In the genomic region with DNA sequence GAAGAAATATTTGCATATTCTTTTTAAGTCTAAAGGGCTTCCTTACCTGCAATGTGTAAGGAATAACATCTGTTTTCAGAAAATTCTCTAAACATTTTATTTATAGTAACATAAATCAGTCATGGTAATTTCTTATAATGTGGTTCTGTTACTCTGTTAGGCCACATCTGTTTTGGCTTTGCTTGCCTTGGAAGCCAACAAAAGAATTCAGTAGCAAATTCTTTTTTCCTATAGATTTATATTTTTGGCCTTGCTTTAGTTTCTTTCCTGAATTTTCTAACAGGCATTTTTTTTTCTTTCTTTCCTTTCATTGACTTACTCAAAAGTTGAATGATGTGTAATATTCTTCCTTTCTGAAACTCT, we compare ENCODE assay signal across 23 cellular contexts.
DNase-seq lines count a peak whose midpoint lies in the region; ATAC-seq, FAIRE-seq and TF ChIP-seq lines count a peak whose summit lies in the region.
"Had no signal": no experiment of that assay in that cellular context is flagged by ENCODE, and none has a peak within 500 bp of the region (broad histone marks: within the 10 kb centered on the region; RNA-seq: fewer than 3 reads in every experiment).

No MANE protein-coding gene starts in this region.

- FAIRE-seq in HepG2 (lab: Jason Lieb, UNC), result no peak

- peaks cover 18% of the 10 kb centered on the region for H3K4me1 ChIP-seq in cardiac muscle cell (ENCODE audit: low read depth)
- peaks cover 32% of the 10 kb centered on the region for H3K4me1 ChIP-seq in PC-9 (replicated peaks; ENCODE audit: insufficient read depth)
- peaks cover 97% of the 10 kb centered on the region for H3K4me1 ChIP-seq in HepG2 (ENCODE audit: insufficient read depth, low read length)
- H3K4me1 ChIP-seq in smooth muscle cell (ENCODE audit: low read depth), result peaks cover 10% of the 10 kb centered on the region

- no peak overlapping the region for H3K27ac Mint-ChIP-seq in T-cell
- H3K27ac Mint-ChIP-seq: activated naive CD4-positive, alpha-beta T cell treated with anti-CD3 and anti-CD28 coated beads for 36 hours had no signal

- no peak overlapping the region for H3K4me3 ChIP-seq in cardiac muscle cell
- H3K4me3 ChIP-seq in PC-9, result no peak overlapping the region
- H3K4me3 ChIP-seq in HepG2 (replicated peaks in 1 of 3; ENCODE audit: insufficient read depth in 1 of 3, low read depth in 2 of 3, low read length in 3 of 3), result no peak overlapping the region
- no peak overlapping the region for H3K4me3 ChIP-seq in smooth muscle cell

- H4K20me1 ChIP-seq in PC-9 (ENCODE audit: insufficient read depth) (peaks cover 22% of the 10 kb centered on the region), HepG2 (ENCODE audit: insufficient read depth, low read length) (no peaks in the 10 kb centered on the region), smooth muscle cell (ENCODE audit: low read depth) (peaks cover 12% of the 10 kb centered on the region)

- intact Hi-C loops in Right ventricle myocardium inferior (cut with DNase I) (no loop called here), PC-9 (cut with micrococcal nuclease; ENCODE audit: unreplicated experiment) (no loop called here), HepG2 (cut with micrococcal nuclease; ENCODE audit: unreplicated experiment) (no loop called here)

- H3K36me3 ChIP-seq in cardiac muscle cell, result no peaks in the 10 kb centered on the region
- H3K36me3 ChIP-seq in PC-9 (ENCODE audit: low read depth), result no peaks in the 10 kb centered on the region
- no peaks in the 10 kb centered on the region for H3K36me3 ChIP-seq in HepG2 (replicated peaks in 1 of 2; ENCODE audit: control insufficient read depth in 1 of 2, insufficient read depth in 2 of 2, low read length in 2 of 2)
- H3K36me3 ChIP-seq in smooth muscle cell (ENCODE audit: low read depth), result no peaks in the 10 kb centered on the region

- no peak for TF ChIP-seq RAD21 in HepG2 (CRISPR knock-in tag; IDR thresholded peaks at IDR 0.05)

- H3K4me1 Mint-ChIP-seq in T-cell, result peaks cover 17 to 23% (median 19%) of the 10 kb centered on the region in 3 donors

- POLR2A ChIA-PET in PC-9 (lab: Charles Lee; ENCODE audit: unreplicated experiment) (no interaction called here), HepG2 (lab: Yijun Ruan, JAX) (interaction anchor here (0.7 to 1.1 kb wide), 2 partner anchors 40 to 461 kb away, joined by 3 read pairs; no protein-coding TSS in a partner anchor), T-cell (lab: Charles Lee) (no interaction called here)

- H3K4me2 ChIP-seq in PC-9 (0 out of 2 replicates have a peak overlapping the region, but pooled peaks have one; percentile 57), HepG2 (ENCODE audit: low read depth, low read length) (peak overlapping the region; percentile 53), smooth muscle cell (no peak overlapping the region)

- H3K9me3 ChIP-seq in cardiac muscle cell (ENCODE audit: low read depth) (no peaks in the 10 kb centered on the region), PC-9 (ENCODE audit: insufficient read depth, low read depth) (no peaks in the 10 kb centered on the region), HepG2 (ENCODE audit: low read length) (no peaks in the 10 kb centered on the region), smooth muscle cell (replicated peaks; ENCODE audit: low read depth) (no peaks in the 10 kb centered on the region)

- peaks cover 44% of the 10 kb centered on the region for H3F3A ChIP-seq in PC-9 (ENCODE audit: insufficient read depth, low read depth)
- H3F3A ChIP-seq in smooth muscle cell (ENCODE audit: low read depth), result peaks cover 5% of the 10 kb centered on the region

- H3K79me2 ChIP-seq in PC-9 (ENCODE audit: low read depth), result peaks cover 79% of the 10 kb centered on the region
- peaks cover 10% of the 10 kb centered on the region for H3K79me2 ChIP-seq in HepG2 (ENCODE audit: insufficient read depth, low read length)
- peaks cover 27% of the 10 kb centered on the region for H3K79me2 ChIP-seq in smooth muscle cell (ENCODE audit: low read depth)

- H3K27me3 Mint-ChIP-seq in T-cell, result no peaks in the 10 kb centered on the region
- H3K27me3 Mint-ChIP-seq: central memory CD8-positive, alpha-beta T cell had no signal

- H3K27me3 ChIP-seq in cardiac muscle cell, result no peaks in the 10 kb centered on the region
- no peaks in the 10 kb centered on the region for H3K27me3 ChIP-seq in PC-9 (ENCODE audit: insufficient read depth, low read depth)
- H3K27me3 ChIP-seq in HepG2 (ENCODE audit: control insufficient read depth in 1 of 2, insufficient read depth in 2 of 2, low read length in 2 of 2), result no peaks in the 10 kb centered on the region
- H3K27me3 ChIP-seq in smooth muscle cell (ENCODE audit: low read depth), result no peaks in the 10 kb centered on the region

- H3K9me2 ChIP-seq in PC-9 (ENCODE audit: insufficient read depth), result no peaks in the 10 kb centered on the region

- ATAC-seq in Right ventricle myocardium inferior (no peak), HepG2 (no peak), T-cell (replicated peaks in 1 of 4) (no peak)

- CTCF ChIA-PET in PC-9 (lab: Charles Lee), result no interaction called here
- CTCF ChIA-PET in HepG2 (lab: Yijun Ruan, JAX; ENCODE audit: low intra/inter-chr PET ratio, low total read pairs), result no interaction called here
- CTCF ChIA-PET in T-cell (lab: Charles Lee), result no interaction called here

- H3K27ac ChIP-seq in cardiac muscle cell (peak overlapping the region; percentile 59), PC-9 (peak overlapping the region; percentile 67), HepG2 (ENCODE audit: extremely low read length, insufficient read depth, low read length) (peak overlapping the region; percentile 99), smooth muscle cell (ENCODE audit: low read depth) (peak overlapping the region; percentile 66)
- H3K27ac ChIP-seq: C4-2B had no signal

- BruUV-seq in PC-9 (replicated peaks; lab: Mats Ljungman, UMichigan), result no TSS peak
- no TSS peak for BruUV-seq in HepG2 (replicated peaks; lab: Mats Ljungman, UMichigan)

- H3K4me3 Mint-ChIP-seq in T-cell, result no peak overlapping the region
- H3K4me3 Mint-ChIP-seq: activated naive CD4-positive, alpha-beta T cell treated with anti-CD3 and anti-CD28 coated beads for 36 hours; central memory CD8-positive, alpha-beta T cell; H9 had no signal

- no peaks in the 10 kb centered on the region for H3K36me3 Mint-ChIP-seq in T-cell

- in situ Hi-C loops in HepG2 (cut with HindIII; ENCODE audit: extremely low pct_ligation_motif_present, low pct_unique_long_range_greater_than_20kb), result no loop called here

- no peak for DNase-seq in cardiac muscle cell (ENCODE audit: low read depth in 1 of 2, low spot score in 1 of 2)
- no peak for DNase-seq in Right ventricle myocardium inferior (ENCODE audit: missing footprints)
- DNase-seq in PC-9, result no peak
- no peak for DNase-seq in HepG2 (ENCODE audit: low spot score)
- no peak for DNase-seq in smooth muscle cell (lab: John Stamatoyannopoulos, UW; ENCODE audit: unreplicated experiment)
- no peak for DNase-seq in foreskin melanocyte
- no peak for DNase-seq in T-cell
- no peak for DNase-seq in germinal center (ENCODE audit: low spot score)
- DNase-seq: ACHN; activated CD4-positive, alpha-beta T cell treated with anti-CD3 and anti-CD28 coated beads for 1 hour; activated CD8-positive, alpha-beta memory T cell treated with anti-CD3 and anti-CD28 coated beads for 24 hours; activated naive CD4-positive, alpha-beta T cell treated with anti-CD3 and anti-CD28 coated beads for 36 hours; activated T-cell treated with anti-CD3 and anti-CD28 coated beads, Interleukin-2, amount 50 U/mL, for 48 hours; aorta; GDM1; H9; islet precursor cell; NCI-H1694; NCI-H69; occipital lobe; right cardiac atrium had no signal

- H3K9me3 Mint-ChIP-seq in T-cell, result no peaks in the 10 kb centered on the region
- H3K9me3 Mint-ChIP-seq: activated naive CD4-positive, alpha-beta T cell treated with anti-CD3 and anti-CD28 coated beads for 36 hours; central memory CD8-positive, alpha-beta T cell; H9 had no signal

- H2AFZ ChIP-seq in PC-9, result no peak overlapping the region
- no peak overlapping the region for H2AFZ ChIP-seq in HepG2 (ENCODE audit: low read length)
- H2AFZ ChIP-seq in smooth muscle cell (ENCODE audit: low read depth), result no peak overlapping the region

- TF ChIP-seq EP300 in HepG2 (IDR thresholded peaks at IDR 0.05; ENCODE audit: low read depth in 2 of 2, low read length in 2 of 2), result no peak
- no peak for TF ChIP-seq EP300 in HepG2 (CRISPR knock-in tag; IDR thresholded peaks at IDR 0.05; ENCODE audit: borderline replicate concordance)

- H3K9ac ChIP-seq in HepG2 (ENCODE audit: insufficient read depth, low read depth, low read length) (peak overlapping the region; percentile 75), smooth muscle cell (ENCODE audit: low read depth) (no peak overlapping the region)

- TF ChIP-seq CTCF in cardiac muscle cell (IDR thresholded peaks at IDR 0.05; ENCODE audit: low read depth, low read length) (no peak), PC-9 (conservative IDR thresholded peaks at IDR 0.05) (no peak), HepG2 (CRISPR knock-in tag; IDR thresholded peaks at IDR 0.05) (no peak), smooth muscle cell (IDR thresholded peaks at IDR 0.05; ENCODE audit: borderline replicate concordance, insufficient read depth, poor library complexity, severe bottlenecking) (no peak)

- no peak for TF ChIP-seq POLR2A in HepG2 (IDR thresholded peaks at IDR 0.05; ENCODE audit: insufficient read depth in 1 of 2, low read depth in 2 of 2, low read length in 2 of 2)

TF ChIP-seq in HepG2, 621 proteins besides CTCF, POLR2A, EP300 and RAD21 (continues in another document):
- TF ChIP-seq, protein P1, sequence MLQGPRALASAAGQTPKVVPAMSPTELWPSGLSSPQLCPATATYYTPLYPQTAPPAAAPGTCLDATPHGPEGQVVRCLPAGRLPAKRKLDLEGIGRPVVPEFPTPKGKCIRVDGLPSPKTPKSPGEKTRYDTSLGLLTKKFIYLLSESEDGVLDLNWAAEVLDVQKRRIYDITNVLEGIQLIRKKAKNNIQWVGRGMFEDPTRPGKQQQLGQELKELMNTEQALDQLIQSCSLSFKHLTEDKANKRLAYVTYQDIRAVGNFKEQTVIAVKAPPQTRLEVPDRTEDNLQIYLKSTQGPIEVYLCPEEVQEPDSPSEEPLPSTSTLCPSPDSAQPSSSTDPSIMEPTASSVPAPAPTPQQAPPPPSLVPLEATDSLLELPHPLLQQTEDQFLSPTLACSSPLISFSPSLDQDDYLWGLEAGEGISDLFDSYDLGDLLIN (CRISPR knock-in tag; IDR thresholded peaks at IDR 0.05; ENCODE audit: borderline replicate concordance), result no peak
